ENCODE assay signal across 8 cellular contexts in genomic region chr11:3057069-3057963, GRCh38. TPM values are rescaled to one million over a fixed set of nuclear protein-coding genes. Genes with fewer than 3 reads are reported as not detected.
DNase-seq lines count a peak whose midpoint lies in the region; TF ChIP-seq lines count a peak whose summit lies in the region.

TSS of gene CARS1 (minus strand) at chr11:3057423. CDS start at chr11:3057367, 56 bp downstream.

- H3K27ac Mint-ChIP-seq in activated naive CD4-positive, alpha-beta T cell treated with anti-CD3 and anti-CD28 coated beads, Interleukin-2, amount 10 ng/mL, durations not matched to agents 7 days and 5 days, result peak within 1 kb of the TSS; percentile 86

- peak within 1 kb of the TSS; percentile 99 for H3K9ac ChIP-seq in SK-N-MC (ENCODE audit: insufficient read length)

- H3K27ac ChIP-seq in SK-N-MC (peak within 1 kb of the TSS; percentile 90), temporal lobe (ENCODE audit: low read depth, low read length) (peak within 1 kb of the TSS; percentile 61)

- peaks cover 41% of the 10 kb centered on the region for H3K4me1 Mint-ChIP-seq in activated naive CD4-positive, alpha-beta T cell treated with anti-CD3 and anti-CD28 coated beads, Interleukin-2, amount 10 ng/mL, durations not matched to agents 7 days and 5 days

- peak within 1 kb of the TSS; percentile 88 for H3K4me3 Mint-ChIP-seq in activated naive CD4-positive, alpha-beta T cell treated with anti-CD3 and anti-CD28 coated beads, Interleukin-2, amount 10 ng/mL, durations not matched to agents 7 days and 5 days

- peaks cover 27% of the 10 kb centered on the region; the same call in 1 of the 2 replicates for H3K36me3 ChIP-seq in SK-N-MC (ENCODE audit: insufficient read depth, low read length)

- CTCF ChIA-PET in HEK293T (lab: Yijun Ruan, JAX), result no interaction called here
- CTCF ChIA-PET in activated naive CD4-positive, alpha-beta T cell treated with anti-CD3 and anti-CD28 coated beads, Interleukin-2, amount 10 ng/mL, durations not matched to agents 7 days and 5 days (lab: Charles Lee), result interaction anchor here (0.9 to 1.2 kb wide), 3 partner anchors 34 to 165 kb away, joined by 3 to 5 read pairs (median 3); no protein-coding TSS in a partner anchor

- peaks cover 5% of the 10 kb centered on the region for H3K27me3 Mint-ChIP-seq in activated naive CD4-positive, alpha-beta T cell treated with anti-CD3 and anti-CD28 coated beads, Interleukin-2, amount 10 ng/mL, durations not matched to agents 7 days and 5 days

- POLR2A ChIA-PET in HEK293T (lab: Yijun Ruan, JAX), result interaction anchor here (0.8 to 1.9 kb wide), 9 partner anchors 8 to 129 kb away, joined by 3 to 6 read pairs (median 4); partner anchors contain the start of gene NAP1L4

- H3K4me3 ChIP-seq in SK-N-MC, result peak within 1 kb of the TSS; percentile 97

- peaks cover 19% of the 10 kb centered on the region for H3K36me3 Mint-ChIP-seq in activated naive CD4-positive, alpha-beta T cell treated with anti-CD3 and anti-CD28 coated beads, Interleukin-2, amount 10 ng/mL, durations not matched to agents 7 days and 5 days

- peak; percentile 65 for DNase-seq in GF-D8 (lab: John Stamatoyannopoulos, UW)
- peak; percentile 96 for DNase-seq in HEK293T (ENCODE audit: extremely low spot score)
- peak; percentile 92 for DNase-seq in MV-4-11 (lab: John Stamatoyannopoulos, UW)
- DNase-seq in SK-N-MC (ENCODE audit: low read depth, low spot score), result no peak
- DNase-seq in activated naive CD4-positive, alpha-beta T cell treated with anti-CD3 and anti-CD28 coated beads, Interleukin-2, amount 10 ng/mL, durations not matched to agents 7 days and 5 days, result peak; percentile 96
- DNase-seq in globus pallidus (ENCODE audit: low spot score), result peak; percentile 93
- peak; percentile 92 for DNase-seq in occipital lobe (lab: John Stamatoyannopoulos, UW)

- H3K9me3 Mint-ChIP-seq in activated naive CD4-positive, alpha-beta T cell treated with anti-CD3 and anti-CD28 coated beads, Interleukin-2, amount 10 ng/mL, durations not matched to agents 7 days and 5 days, result no peaks in the 10 kb centered on the region

- H3K9me3 ChIP-seq in SK-N-MC (ENCODE audit: low read depth, low read length), result no peaks in the 10 kb centered on the region

TF ChIP-seq in HEK293T, 16 proteins besides CTCF, POLR2A, EP300 and RAD21:
- TF ChIP-seq PKNOX1 (IDR thresholded peaks at IDR 0.05) (no peak), FOXA1 (IDR thresholded peaks at IDR 0.05) (no peak), L3MBTL2 (conservative IDR thresholded peaks at IDR 0.05) (peak; percentile 73), ELF4 (IDR thresholded peaks at IDR 0.05) (peak; percentile 92)
TF ChIP-seq in HEK293T: peak in this region for 2.

RNA-seq across cellular contexts. Expression of gene CARS1, which starts in this region (rescaled TPM):
- total RNA-seq in occipital lobe (35.7 TPM), temporal lobe (34.9 TPM)
